1 cellular context compared by ENCODE assay signal in the genomic region with DNA sequence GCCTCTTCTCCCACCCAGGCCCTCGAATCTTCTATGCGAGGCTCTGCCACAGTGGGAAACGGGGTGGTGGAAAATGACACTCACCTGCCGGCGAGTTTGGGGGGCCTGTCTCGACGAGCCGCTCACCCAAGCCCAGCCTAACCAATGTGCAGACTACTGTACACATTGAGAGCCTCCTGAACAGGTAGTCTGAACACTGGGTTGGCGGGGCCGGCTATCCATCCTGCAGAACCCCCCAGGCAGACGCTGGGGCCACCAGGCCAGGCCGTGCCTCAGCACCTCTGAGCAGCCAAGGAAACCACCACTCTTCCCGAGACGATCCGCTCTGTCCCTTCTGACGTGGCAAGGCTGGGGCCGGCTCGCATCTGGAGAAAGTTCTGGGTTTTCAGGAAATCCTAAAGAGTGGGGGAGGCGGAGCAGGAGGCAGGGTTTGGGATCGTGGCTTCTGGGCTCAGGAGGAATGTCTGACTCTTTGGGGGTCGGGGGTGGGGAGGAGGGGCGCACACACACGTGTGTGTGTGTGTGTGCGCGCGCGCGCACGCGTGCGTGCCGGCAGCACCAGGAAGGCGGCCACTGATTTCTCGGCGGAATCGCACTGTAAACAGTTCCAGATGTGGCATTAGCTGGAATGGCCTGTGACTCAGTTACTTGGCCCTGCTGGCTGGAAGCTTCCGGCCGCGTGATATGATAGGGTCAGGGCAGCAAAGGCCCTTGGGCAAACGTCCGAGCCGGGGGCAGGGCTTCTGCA.
TF ChIP-seq lines count a peak whose summit lies in the region.

No MANE protein-coding gene starts in this region.

TF ChIP-seq in IMR-90, 13 proteins besides CTCF, POLR2A, EP300 and RAD21:
- TF ChIP-seq SMC3 (IDR thresholded peaks at IDR 0.05; ENCODE audit: low read depth, low read length): no peak
- TF ChIP-seq MAZ (IDR thresholded peaks at IDR 0.05; ENCODE audit: borderline replicate concordance, low read depth, low read length): peak; percentile 96
- TF ChIP-seq, protein P1, sequence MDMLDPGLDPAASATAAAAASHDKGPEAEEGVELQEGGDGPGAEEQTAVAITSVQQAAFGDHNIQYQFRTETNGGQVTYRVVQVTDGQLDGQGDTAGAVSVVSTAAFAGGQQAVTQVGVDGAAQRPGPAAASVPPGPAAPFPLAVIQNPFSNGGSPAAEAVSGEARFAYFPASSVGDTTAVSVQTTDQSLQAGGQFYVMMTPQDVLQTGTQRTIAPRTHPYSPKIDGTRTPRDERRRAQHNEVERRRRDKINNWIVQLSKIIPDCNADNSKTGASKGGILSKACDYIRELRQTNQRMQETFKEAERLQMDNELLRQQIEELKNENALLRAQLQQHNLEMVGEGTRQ (IDR thresholded peaks at IDR 0.05; ENCODE audit: low read depth, low read length): peak; percentile 69
- TF ChIP-seq, protein P2, sequence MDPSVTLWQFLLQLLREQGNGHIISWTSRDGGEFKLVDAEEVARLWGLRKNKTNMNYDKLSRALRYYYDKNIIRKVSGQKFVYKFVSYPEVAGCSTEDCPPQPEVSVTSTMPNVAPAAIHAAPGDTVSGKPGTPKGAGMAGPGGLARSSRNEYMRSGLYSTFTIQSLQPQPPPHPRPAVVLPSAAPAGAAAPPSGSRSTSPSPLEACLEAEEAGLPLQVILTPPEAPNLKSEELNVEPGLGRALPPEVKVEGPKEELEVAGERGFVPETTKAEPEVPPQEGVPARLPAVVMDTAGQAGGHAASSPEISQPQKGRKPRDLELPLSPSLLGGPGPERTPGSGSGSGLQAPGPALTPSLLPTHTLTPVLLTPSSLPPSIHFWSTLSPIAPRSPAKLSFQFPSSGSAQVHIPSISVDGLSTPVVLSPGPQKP (IDR thresholded peaks at IDR 0.05; ENCODE audit: borderline replicate concordance, low read depth, low read length): no peak
- TF ChIP-seq FOS (IDR thresholded peaks at IDR 0.05; ENCODE audit: low read depth, low read length): peak; percentile 83
- peak; percentile 30 for TF ChIP-seq RCOR1 (IDR thresholded peaks at IDR 0.05; ENCODE audit: insufficient replicate concordance, low read length)
- TF ChIP-seq RFX5 (IDR thresholded peaks at IDR 0.05; ENCODE audit: low read depth, low read length): no peak
- TF ChIP-seq BHLHE40 (IDR thresholded peaks at IDR 0.05; ENCODE audit: low read depth, low read length): peak; percentile 98
- TF ChIP-seq CHD1 (IDR thresholded peaks at IDR 0.05; ENCODE audit: low read depth, low read length): no peak
- TF ChIP-seq NFE2L2 (IDR thresholded peaks at IDR 0.05; ENCODE audit: low read depth, low read length): peak; percentile 22; the same call in 1 of the 2 replicates
- TF ChIP-seq MXI1 (IDR thresholded peaks at IDR 0.05; ENCODE audit: borderline replicate concordance, low read depth, low read length): peak; percentile 73
- no peak for TF ChIP-seq MAFK (IDR thresholded peaks at IDR 0.05; ENCODE audit: low read depth, low read length)
